3 cellular contexts compared by ENCODE assay signal in the genomic region with DNA sequence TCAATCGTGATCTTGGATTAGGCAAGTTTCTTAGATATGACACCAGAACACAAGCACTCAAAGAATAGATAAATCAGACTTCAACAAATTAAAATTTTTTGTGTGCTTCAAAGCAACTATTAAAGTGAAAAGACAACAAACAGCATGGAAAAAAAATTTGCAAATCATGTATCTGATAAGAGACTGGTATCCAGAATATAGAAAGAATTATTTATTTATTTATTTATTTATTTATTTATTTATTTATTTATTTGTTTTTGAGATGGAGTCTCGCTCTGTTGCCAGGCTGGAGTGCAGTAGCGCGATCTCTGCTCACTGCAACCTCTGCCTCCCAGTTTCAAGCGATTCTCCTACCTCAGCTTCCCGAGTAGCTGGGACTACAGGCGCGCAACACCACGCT.
TF ChIP-seq lines count a peak whose summit lies in the region.

No MANE protein-coding gene starts in this region.

TF ChIP-seq in A549, 52 proteins besides CTCF, POLR2A, EP300 and RAD21:
- peak; percentile 79 for TF ChIP-seq ZC3H11A (IDR thresholded peaks at IDR 0.05)

TF ChIP-seq in HEK293, 187 proteins besides CTCF, POLR2A, EP300 and RAD21 (continues in another document):
- TF ChIP-seq ZBTB21 (tag by site-specific recombination; IDR thresholded peaks at IDR 0.05) (peak; percentile 36; the same call in 1 of the 2 replicates), ZNF664 (tag by site-specific recombination; IDR thresholded peaks at IDR 0.05) (peak; percentile 77), ZNF623 (tag by site-specific recombination; IDR thresholded peaks at IDR 0.05) (peak; percentile 78), ZNF510 (tag by site-specific recombination; IDR thresholded peaks at IDR 0.05; ENCODE audit: insufficient replicate concordance) (peak; percentile 88), ZNF560 (tag by site-specific recombination; IDR thresholded peaks at IDR 0.05; ENCODE audit: borderline replicate concordance) (peak; percentile 86; the same call in 1 of the 2 replicates), REST (tag by site-specific recombination; IDR thresholded peaks at IDR 0.05) (peak; percentile 73), ZXDB (tag by site-specific recombination; IDR thresholded peaks at IDR 0.05) (peak; percentile 82), ZBTB8A (tag by site-specific recombination; IDR thresholded peaks at IDR 0.05) (peak; percentile 83), ZNF394 (tag by site-specific recombination; IDR thresholded peaks at IDR 0.05; ENCODE audit: borderline replicate concordance) (peak; percentile 97), ZNF629 (tag by site-specific recombination; IDR thresholded peaks at IDR 0.05) (peak; percentile 61), ZNF518A (tag by site-specific recombination; conservative IDR thresholded peaks at IDR 0.05; ENCODE audit: low read depth) (peak; percentile 92), ZNF138 (tag by site-specific recombination; IDR thresholded peaks at IDR 0.05; ENCODE audit: borderline replicate concordance) (peak; percentile 67; the same call in 1 of the 2 replicates), ZNF140 (tag by site-specific recombination; IDR thresholded peaks at IDR 0.05) (peak; percentile 81), ZNF433 (tag by site-specific recombination; IDR thresholded peaks at IDR 0.05; ENCODE audit: low read depth) (peak; percentile 84), ZNF555 (tag by site-specific recombination; conservative IDR thresholded peaks at IDR 0.05) (peak; percentile 98), ZNF292 (tag by site-specific recombination; IDR thresholded peaks at IDR 0.05; ENCODE audit: borderline replicate concordance, low read depth) (peak; percentile 70; the same call in 1 of the 2 replicates), ZNF426 (tag by site-specific recombination; IDR thresholded peaks at IDR 0.05) (peak; percentile 98), ZNF19 (tag by site-specific recombination; IDR thresholded peaks at IDR 0.05; ENCODE audit: low read depth) (0 out of 2 replicates have a peak, but pooled peaks have one; percentile 56), ZNF530 (tag by site-specific recombination; IDR thresholded peaks at IDR 0.05; ENCODE audit: low read depth) (peak; percentile 50; the same call in 1 of the 2 replicates), ZNF501 (tag by site-specific recombination; IDR thresholded peaks at IDR 0.05) (peak; percentile 59; the same call in 1 of the 2 replicates), ZNF341 (tag by site-specific recombination; IDR thresholded peaks at IDR 0.05; ENCODE audit: low read depth) (peak; percentile 36; the same call in 1 of the 2 replicates), ZNF558 (tag by site-specific recombination; IDR thresholded peaks at IDR 0.05) (peak; percentile 81; the same call in 1 of the 2 replicates), ZNF529 (tag by site-specific recombination; IDR thresholded peaks at IDR 0.05; ENCODE audit: insufficient replicate concordance) (peak; percentile 52)

TF ChIP-seq in K562, 482 proteins besides CTCF, POLR2A, EP300 and RAD21:
- TF ChIP-seq ZC3H11A (IDR thresholded peaks at IDR 0.05; ENCODE audit: low read depth, low read length) = peak; percentile 20; the same call in 1 of the 2 replicates
